Comparison of ENCODE assay signal across 1 cellular context in the genomic region with DNA sequence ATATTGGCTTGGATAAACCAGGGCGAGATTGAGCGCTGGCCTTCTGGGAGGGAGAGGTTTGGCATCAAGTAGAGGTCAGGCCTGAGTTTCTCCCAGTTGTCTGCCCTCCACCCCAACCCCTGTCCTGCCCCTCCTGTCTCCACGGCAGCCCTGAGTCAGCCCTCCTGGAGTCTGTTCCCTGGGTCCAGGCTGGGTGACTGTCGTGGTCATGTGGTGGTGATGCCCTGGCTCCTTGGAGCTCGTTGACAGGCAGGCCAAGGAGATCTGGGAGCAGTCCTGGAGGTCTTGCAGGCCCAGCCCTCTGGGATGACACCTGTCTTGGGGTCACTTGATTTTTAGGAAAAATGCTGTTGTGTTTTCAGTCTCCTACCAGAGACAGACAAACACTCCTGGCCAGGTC.
TF ChIP-seq lines count a peak whose summit lies in the region.

No MANE protein-coding gene starts in this region.

TF ChIP-seq in A549, 52 proteins besides CTCF, POLR2A, EP300 and RAD21 (continued from another document):
- no peak for TF ChIP-seq CBX2 (IDR thresholded peaks at IDR 0.05; ENCODE audit: borderline replicate concordance, low read depth)
